8 cellular contexts compared by ENCODE assay signal in genomic region chr10:110354322-110354766, GRCh38. TPM values are rescaled to one million over a fixed set of nuclear protein-coding genes. Genes with fewer than 3 reads are reported as not detected.
DNase-seq lines count a peak whose midpoint lies in the region; ATAC-seq and TF ChIP-seq lines count a peak whose summit lies in the region.

No MANE protein-coding gene starts in this region.

- intact Hi-C loops in cardiac septum (cut with DNase I) (loop anchor here (5.0 to 10.0 kb wide), 2 partner anchors 90 to 193 kb away; no protein-coding TSS in a partner anchor), psoas muscle (cut with DNase I) (loop anchor here in 1 of 2 donors (5.0 to 10.0 kb wide), 2 partner anchors 140 to 193 kb away; partner anchors contain the start of gene DUSP5), uterus (cut with DNase I; ENCODE audit: low total_unique reads) (no loop called here)

- H4K20me1 ChIP-seq in SK-N-SH (ENCODE audit: insufficient read depth) = no peaks in the 10 kb centered on the region

- no peak for TF ChIP-seq POLR2A in uterus (IDR thresholded peaks at IDR 0.05)

- ATAC-seq in activated naive CD4-positive, alpha-beta T cell treated with anti-CD3 and anti-CD28 coated beads, Interleukin-2, amount 50 U/mL, for 72 hours = peak; percentile 24 to 47
- ATAC-seq in psoas muscle = peak; percentile 59 to 77 (median 72)

- 35% methylated on average over 10 of the region's 11 CpGs for WGBS in SK-N-SH (ENCODE audit: low lambda C conversion rate)
- WGBS in psoas muscle, 3 donors = 16 to 24% (median 22%) methylated on average over 11 of the region's 11 CpGs

- H3K36me3 Mint-ChIP-seq in activated naive CD4-positive, alpha-beta T cell treated with anti-CD3 and anti-CD28 coated beads, Interleukin-2, amount 50 U/mL, for 72 hours = no peaks in the 10 kb centered on the region

- H3K4me2 ChIP-seq in SK-N-SH = peak overlapping the region; percentile 65

- no peak for TF ChIP-seq EP300 in SK-N-SH (IDR thresholded peaks at IDR 0.05; ENCODE audit: borderline replicate concordance in 1 of 2, low read depth in 1 of 2, low read length in 1 of 2)

- peak overlapping the region in 1 of 2 donors; percentile 91 for H3K27ac Mint-ChIP-seq in activated naive CD4-positive, alpha-beta T cell treated with anti-CD3 and anti-CD28 coated beads, Interleukin-2, amount 50 U/mL, for 72 hours

- no peaks in the 10 kb centered on the region for H3K79me2 ChIP-seq in SK-N-SH (ENCODE audit: insufficient read depth)

- TF ChIP-seq CTCF in SK-N-SH (IDR thresholded peaks at IDR 0.05) (peak; percentile 87), psoas muscle (IDR thresholded peaks at IDR 0.05) (peak; percentile 54), uterus (IDR thresholded peaks at IDR 0.05) (peak; percentile 38 to 58 (median 48))

- no peak overlapping the region; the same call in 1 of the 2 replicates for H2AFZ ChIP-seq in SK-N-SH (ENCODE audit: low read depth)

- H3K9ac ChIP-seq in SK-N-SH = peak overlapping the region; percentile 44; the same call in 1 of the 2 replicates

- H3K9me2 ChIP-seq in SK-N-SH = no peaks in the 10 kb centered on the region

- DNase-seq in NCI-H146 (lab: John Stamatoyannopoulos, UW) (peak; percentile 32), NCI-H146 treated with DMSO at 0.1 percent for 48 hours (lab: John Stamatoyannopoulos, UW; ENCODE audit: unreplicated experiment) (no peak), HUDEP-2 (lab: John Stamatoyannopoulos, UW; ENCODE audit: unreplicated experiment in 76 of 76) (peak in 58 of 76 experiments; percentile 2 to 76 (median 34)), SK-N-SH (peak; percentile 74), cardiac septum (ENCODE audit: low spot score) (peak; percentile 86), psoas muscle (peak; percentile 68 to 78), uterus (peak; percentile 53 to 69)
- peak; percentile 71 to 88 for DNase-seq in activated naive CD4-positive, alpha-beta T cell treated with anti-CD3 and anti-CD28 coated beads, Interleukin-2, amount 50 U/mL, for 72 hours (ENCODE audit: low spot score in 2 of 2)

- POLR2A ChIA-PET in SK-N-SH (lab: Yijun Ruan, JAX) = interaction anchor here (0.5 kb wide), 1 partner anchor 66 kb away, joined by 4 read pairs; no protein-coding TSS in a partner anchor

- CTCF ChIA-PET in SK-N-SH (lab: Yijun Ruan, JAX) = interaction anchor here (0.5 to 5.8 kb wide), 40 partner anchors 9 to 464 kb away, joined by 3 to 112 read pairs (median 4); partner anchors contain the start of gene DUSP5

- H3K9me3 Mint-ChIP-seq in activated naive CD4-positive, alpha-beta T cell treated with anti-CD3 and anti-CD28 coated beads, Interleukin-2, amount 50 U/mL, for 72 hours = no peaks in the 10 kb centered on the region

- H3K27ac ChIP-seq in SK-N-SH (ENCODE audit: low read depth in 2 of 2, low read length in 1 of 2) (peak overlapping the region in 1 of 2 experiments; percentile 74; a peak in 2 of 4 replicates), psoas muscle (no peak overlapping the region), uterus (no peak overlapping the region)

- H3K9me3 ChIP-seq in SK-N-SH = no peaks in the 10 kb centered on the region; the same call in 1 of the 2 replicates
- no peaks in the 10 kb centered on the region for H3K9me3 ChIP-seq in psoas muscle
- no peaks in the 10 kb centered on the region for H3K9me3 ChIP-seq in uterus

- peaks cover 4% of the 10 kb centered on the region for H3F3A ChIP-seq in SK-N-SH (replicated peaks; ENCODE audit: insufficient read depth)

- H3K27me3 ChIP-seq in SK-N-SH (ENCODE audit: insufficient read depth) = no peaks in the 10 kb centered on the region
- H3K27me3 ChIP-seq in psoas muscle (ENCODE audit: insufficient read depth in 3 of 3, low read length in 2 of 3) = peaks cover 0 to 12% (median 0%) of the 10 kb centered on the region in 3 donors
- no peaks in the 10 kb centered on the region for H3K27me3 ChIP-seq in uterus

- peak; percentile 83 for TF ChIP-seq RAD21 in SK-N-SH (IDR thresholded peaks at IDR 0.05; ENCODE audit: low read length)

- H3K36me3 ChIP-seq in SK-N-SH (replicated peaks in 1 of 2; ENCODE audit: control insufficient read depth in 1 of 2, insufficient read depth in 2 of 2, low read length in 1 of 2) (no peaks in the 10 kb centered on the region), psoas muscle (ENCODE audit: insufficient read depth in 1 of 2, low read depth in 1 of 2) (no peaks in the 10 kb centered on the region), uterus (no peaks in the 10 kb centered on the region)

- H3K4me1 ChIP-seq in SK-N-SH (ENCODE audit: control insufficient read depth in 1 of 2, insufficient read depth in 2 of 2, low read depth in 1 of 2, low read length in 1 of 2) (peaks cover 9 to 17% of the 10 kb centered on the region in 2 experiments; a peak in 3 of 4 replicates), psoas muscle (no peaks in the 10 kb centered on the region), uterus (no peaks in the 10 kb centered on the region)

- H3K4me3 ChIP-seq in SK-N-SH (ENCODE audit: low read depth in 2 of 2, low read length in 1 of 2) = peak overlapping the region in 1 of 2 experiments; percentile 9; a peak in 1 of 4 replicates
- H3K4me3 ChIP-seq in psoas muscle = no peak overlapping the region
- no peak overlapping the region for H3K4me3 ChIP-seq in uterus

TF ChIP-seq in SK-N-SH, 30 proteins besides CTCF, POLR2A, EP300 and RAD21:
- 0 out of 2 replicates have a peak, but pooled peaks have one; percentile 48 for TF ChIP-seq MAX (IDR thresholded peaks at IDR 0.05; ENCODE audit: low read depth)
- TF ChIP-seq GATA2 (CRISPR knock-in tag; IDR thresholded peaks at IDR 0.05) = no peak
- peak; percentile 93 for TF ChIP-seq SMC3 (IDR thresholded peaks at IDR 0.05; ENCODE audit: low read depth, low read length)
- 0 out of 2 replicates have a peak, but pooled peaks have one; percentile 13 for TF ChIP-seq NRF1 (IDR thresholded peaks at IDR 0.05; ENCODE audit: low read depth, low read length)
- TF ChIP-seq FOXJ3 (CRISPR knock-in tag; IDR thresholded peaks at IDR 0.05) = no peak
- peak; percentile 33; the same call in 1 of the 2 replicates for TF ChIP-seq MXI1 (IDR thresholded peaks at IDR 0.05; ENCODE audit: low read depth, low read length)
- TF ChIP-seq NFIC (IDR thresholded peaks at IDR 0.05; ENCODE audit: borderline replicate concordance) = peak; percentile 49; the same call in 1 of the 2 replicates
- no peak for TF ChIP-seq RFX5 (IDR thresholded peaks at IDR 0.05; ENCODE audit: low read length)
- TF ChIP-seq JUND (IDR thresholded peaks at IDR 0.05) = no peak
- TF ChIP-seq PBX3 (IDR thresholded peaks at IDR 0.05) = peak; percentile 51
- 0 out of 2 replicates have a peak, but pooled peaks have one; percentile 20 for TF ChIP-seq RCOR1 (IDR thresholded peaks at IDR 0.05; ENCODE audit: low read length)
- TF ChIP-seq FOSL2 (IDR thresholded peaks at IDR 0.05; ENCODE audit: borderline replicate concordance, low read depth) = no peak
- TF ChIP-seq TCF12 (IDR thresholded peaks at IDR 0.05) = 0 out of 2 replicates have a peak, but pooled peaks have one; percentile 25
TF ChIP-seq in SK-N-SH: peak in this region for 8.

RNA-seq across cellular contexts. Expression of gene SMNDC1, which starts 49.6 kb away (rescaled TPM):
- polyA plus RNA-seq in SK-N-SH (2012; rRNA removed) (13.3 and 14.2 TPM in 2 replicates), psoas muscle (10 to 100 TPM; 16.3 to 21.9 (median 19.3) TPM)
- 15.5 and 22.5 TPM in 2 replicates for polyA plus RNA-seq in SK-N-SH (2012; cell fraction: cytosol; rRNA removed)
- polyA plus RNA-seq in SK-N-SH (2012; cell fraction: nucleus; rRNA removed) = 8.8 and 15.4 TPM in 2 replicates
- 10 to 100 TPM; 37.9 to 65.1 TPM for total RNA-seq in activated naive CD4-positive, alpha-beta T cell treated with anti-CD3 and anti-CD28 coated beads, Interleukin-2, amount 50 U/mL, for 72 hours
- total RNA-seq in cardiac septum (25.8 TPM), psoas muscle (10 to 100 TPM; 24.4 to 38.0 (median 29.2) TPM), uterus (10 to 100 TPM; 14.6 to 41.2 (median 18.3) TPM)
